9 cellular contexts compared by ENCODE assay signal in genomic region chr20:49595811-49596545, GRCh38.
DNase-seq lines count a peak whose midpoint lies in the region; ATAC-seq and TF ChIP-seq lines count a peak whose summit lies in the region.
"Had no signal": no experiment of that assay in that cellular context is flagged by ENCODE, and none has a peak within 500 bp of the region (broad histone marks: within the 10 kb centered on the region; RNA-seq: fewer than 3 reads in every experiment).

No MANE protein-coding gene starts in this region.

- peaks cover 0 to 6% (median 4%) of the 10 kb centered on the region in 11 experiments; a peak in 9 of 22 replicates for H3K9me3 ChIP-seq in BLaER1 treated with 17β-estradiol and CSF1 and Interleukin-3, amounts not matched to agents 10 nM and 100 nM (replicated peaks in 1 of 11)
- H3K9me3 ChIP-seq in WERI-Rb-1 (ENCODE audit: severe bottlenecking) = no peaks in the 10 kb centered on the region

- H3K4me2 ChIP-seq in BLaER1 treated with 17β-estradiol and CSF1 and Interleukin-3, amounts not matched to agents 10 nM and 100 nM = peak overlapping the region; percentile 72 to 88 (median 81)

- ATAC-seq in HG03045 (IDR thresholded peaks at IDR 0.05; ENCODE audit: unreplicated experiment) (no peak), HG03520 (IDR thresholded peaks at IDR 0.05; ENCODE audit: unreplicated experiment) (no peak), GM19324 (IDR thresholded peaks at IDR 0.05; ENCODE audit: low FRiP score, unreplicated experiment) (no peak)

- H3K9ac ChIP-seq in BLaER1 treated with 17β-estradiol and CSF1 and Interleukin-3, amounts not matched to agents 10 nM and 100 nM = peak overlapping the region in 10 of 11 experiments; percentile 41 to 86 (median 74); a peak in 19 of 22 replicates

- H4K20me1 ChIP-seq in BLaER1 treated with 17β-estradiol and CSF1 and Interleukin-3, amounts not matched to agents 10 nM and 100 nM = no peaks in the 10 kb centered on the region

- peak overlapping the region in 9 of 11 experiments; percentile 81 to 97 (median 90); a peak in 18 of 22 replicates for H3K27ac ChIP-seq in BLaER1 treated with 17β-estradiol and CSF1 and Interleukin-3, amounts not matched to agents 10 nM and 100 nM
- H3K27ac ChIP-seq in brain microvascular endothelial cell (peak overlapping the region; percentile 50), skin epidermis (peak overlapping the region in 17 of 21 experiments; percentile 15 to 89 (median 61)), WERI-Rb-1 (no peak overlapping the region)

- no peaks in the 10 kb centered on the region for H3K36me3 ChIP-seq in BLaER1 treated with 17β-estradiol and CSF1 and Interleukin-3, amounts not matched to agents 10 nM and 100 nM
- H3K36me3 ChIP-seq in brain microvascular endothelial cell (replicated peaks) (no peaks in the 10 kb centered on the region), WERI-Rb-1 (no peaks in the 10 kb centered on the region)

- peaks cover 33 to 82% (median 71%) of the 10 kb centered on the region in 10 experiments for H3K4me1 ChIP-seq in BLaER1 treated with 17β-estradiol and CSF1 and Interleukin-3, amounts not matched to agents 10 nM and 100 nM

- in situ Hi-C loops in brain microvascular endothelial cell (cut with HindIII; ENCODE audit: low pct_ligation_motif_present, low sequenced_read_pairs) = no loop called here

- DNase-seq in SW480 (ENCODE audit: low spot score) (peak; percentile 96), brain microvascular endothelial cell (peak; percentile 64), WERI-Rb-1 (no peak)
- DNase-seq: retina had no signal

- H3K27me3 ChIP-seq in BLaER1 treated with 17β-estradiol and CSF1 and Interleukin-3, amounts not matched to agents 10 nM and 100 nM = no peaks in the 10 kb centered on the region
- H3K27me3 ChIP-seq in brain microvascular endothelial cell (replicated peaks) = no peaks in the 10 kb centered on the region
- H3K27me3 ChIP-seq in WERI-Rb-1 (ENCODE audit: insufficient read depth, low read depth, severe bottlenecking) = no peaks in the 10 kb centered on the region

- H3K4me3 ChIP-seq in BLaER1 treated with 17β-estradiol and CSF1 and Interleukin-3, amounts not matched to agents 10 nM and 100 nM = peak overlapping the region in 2 of 10 experiments; percentile 18 to 35; a peak in 2 of 20 replicates
- H3K4me3 ChIP-seq in brain microvascular endothelial cell (ENCODE audit: low read depth, low read length) (no peak overlapping the region), skin epidermis (no peak overlapping the region), WERI-Rb-1 (ENCODE audit: low read depth, low read length) (no peak overlapping the region)

- no peak for TF ChIP-seq CTCF in brain microvascular endothelial cell (IDR thresholded peaks at IDR 0.05; ENCODE audit: low read depth, low read length, missing control alignments)
- no peak for TF ChIP-seq CTCF in WERI-Rb-1 (IDR thresholded peaks at IDR 0.05; ENCODE audit: low read depth, low read length)
